ENCODE assay signal across 1 cellular context in genomic region chr20:3102575-3103368, GRCh38.
TF ChIP-seq lines count a peak whose summit lies in the region.

No MANE protein-coding gene starts in this region.

TF ChIP-seq in A549, 52 proteins besides CTCF, POLR2A, EP300 and RAD21:
- TF ChIP-seq ESRRA (IDR thresholded peaks at IDR 0.05; ENCODE audit: borderline replicate concordance, low read length) = no peak
- no peak for TF ChIP-seq CHD4 (IDR thresholded peaks at IDR 0.05; ENCODE audit: borderline replicate concordance)
- no peak for TF ChIP-seq EHMT2 (IDR thresholded peaks at IDR 0.05; ENCODE audit: low read depth)
- TF ChIP-seq, protein P1, sequence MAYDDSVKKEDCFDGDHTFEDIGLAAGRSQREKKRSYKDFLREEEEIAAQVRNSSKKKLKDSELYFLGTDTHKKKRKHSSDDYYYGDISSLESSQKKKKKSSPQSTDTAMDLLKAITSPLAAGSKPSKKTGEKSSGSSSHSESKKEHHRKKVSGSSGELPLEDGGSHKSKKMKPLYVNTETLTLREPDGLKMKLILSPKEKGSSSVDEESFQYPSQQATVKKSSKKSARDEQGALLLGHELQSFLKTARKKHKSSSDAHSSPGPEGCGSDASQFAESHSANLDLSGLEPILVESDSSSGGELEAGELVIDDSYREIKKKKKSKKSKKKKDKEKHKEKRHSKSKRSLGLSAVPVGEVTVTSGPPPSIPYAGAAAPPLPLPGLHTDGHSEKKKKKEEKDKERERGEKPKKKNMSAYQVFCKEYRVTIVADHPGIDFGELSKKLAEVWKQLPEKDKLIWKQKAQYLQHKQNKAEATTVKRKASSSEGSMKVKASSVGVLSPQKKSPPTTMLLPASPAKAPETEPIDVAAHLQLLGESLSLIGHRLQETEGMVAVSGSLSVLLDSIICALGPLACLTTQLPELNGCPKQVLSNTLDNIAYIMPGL (CRISPR knock-in tag; IDR thresholded peaks at IDR 0.05; ENCODE audit: borderline replicate concordance) = no peak
- no peak for TF ChIP-seq ZNF302 (CRISPR knock-in tag; IDR thresholded peaks at IDR 0.05)
- no peak for TF ChIP-seq BHLHE40 (IDR thresholded peaks at IDR 0.05; ENCODE audit: low read depth, low read length)
- no peak for TF ChIP-seq HOXB13 (CRISPR knock-in tag; IDR thresholded peaks at IDR 0.05; ENCODE audit: low read depth)
- TF ChIP-seq, protein P2, sequence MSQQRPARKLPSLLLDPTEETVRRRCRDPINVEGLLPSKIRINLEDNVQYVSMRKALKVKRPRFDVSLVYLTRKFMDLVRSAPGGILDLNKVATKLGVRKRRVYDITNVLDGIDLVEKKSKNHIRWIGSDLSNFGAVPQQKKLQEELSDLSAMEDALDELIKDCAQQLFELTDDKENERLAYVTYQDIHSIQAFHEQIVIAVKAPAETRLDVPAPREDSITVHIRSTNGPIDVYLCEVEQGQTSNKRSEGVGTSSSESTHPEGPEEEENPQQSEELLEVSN (IDR thresholded peaks at IDR 0.05; ENCODE audit: borderline replicate concordance, low read depth) = no peak
- no peak for TF ChIP-seq HOXB5 (CRISPR knock-in tag; IDR thresholded peaks at IDR 0.05)
- no peak for TF ChIP-seq PHF8 (IDR thresholded peaks at IDR 0.05; ENCODE audit: borderline replicate concordance, low read depth)
- TF ChIP-seq CBX8 (IDR thresholded peaks at IDR 0.05) = no peak
- TF ChIP-seq, protein P3, sequence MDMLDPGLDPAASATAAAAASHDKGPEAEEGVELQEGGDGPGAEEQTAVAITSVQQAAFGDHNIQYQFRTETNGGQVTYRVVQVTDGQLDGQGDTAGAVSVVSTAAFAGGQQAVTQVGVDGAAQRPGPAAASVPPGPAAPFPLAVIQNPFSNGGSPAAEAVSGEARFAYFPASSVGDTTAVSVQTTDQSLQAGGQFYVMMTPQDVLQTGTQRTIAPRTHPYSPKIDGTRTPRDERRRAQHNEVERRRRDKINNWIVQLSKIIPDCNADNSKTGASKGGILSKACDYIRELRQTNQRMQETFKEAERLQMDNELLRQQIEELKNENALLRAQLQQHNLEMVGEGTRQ (IDR thresholded peaks at IDR 0.05) = no peak
- no peak for TF ChIP-seq RCOR1 (IDR thresholded peaks at IDR 0.05; ENCODE audit: low read depth, low read length)
- no peak for TF ChIP-seq FOXS1 (CRISPR knock-in tag; IDR thresholded peaks at IDR 0.05)
- TF ChIP-seq KDM1A (IDR thresholded peaks at IDR 0.05; ENCODE audit: low read depth) = no peak
- no peak for TF ChIP-seq MAZ (IDR thresholded peaks at IDR 0.05; ENCODE audit: borderline replicate concordance, low read depth, low read length)
- no peak for TF ChIP-seq PBX3 (IDR thresholded peaks at IDR 0.05)
- TF ChIP-seq RARB (CRISPR knock-in tag; IDR thresholded peaks at IDR 0.05) = no peak
- no peak for TF ChIP-seq KDM5A (IDR thresholded peaks at IDR 0.05)
